Comparison of ENCODE assay signal across 8 cellular contexts in genomic region chr15:41773332-41773728, GRCh38. TPM values are rescaled to one million over a fixed set of nuclear protein-coding genes. Genes with fewer than 3 reads are reported as not detected.
DNase-seq lines count a peak whose midpoint lies in the region; ATAC-seq, FAIRE-seq and TF ChIP-seq lines count a peak whose summit lies in the region.

No MANE protein-coding gene starts in this region.

- DNase-seq in Panc1 (ENCODE audit: low read depth, low spot score) = no peak
- no peak for DNase-seq in retinal pigment epithelial cell (ENCODE audit: low read depth)
- no peak for DNase-seq in GM12892 (ENCODE audit: insufficient read length)
- DNase-seq in superior temporal gyrus (ENCODE audit: extremely low spot score) = no peak
- no peak for DNase-seq in HCEC 1CT

- CTCF ChIA-PET in Panc1 (lab: Charles Lee) = interaction anchor here (0.6 to 2.8 kb wide), 12 partner anchors 8 to 283 kb away, joined by 3 to 20 read pairs (median 5); partner anchors contain the start of genes EHD4 and PLA2G4B

- 28 to 35% methylated on average over 5 of the region's 5 CpGs for WGBS in esophagus, 2 donors

- no peak for FAIRE-seq in GM12892 (lab: Jason Lieb, UNC)

- H3K4me1 ChIP-seq in ES-I3 (ENCODE audit: insufficient read depth, low read length) = peaks cover 22% of the 10 kb centered on the region
- peaks cover 39% of the 10 kb centered on the region for H3K4me1 ChIP-seq in Panc1 (ENCODE audit: control insufficient read depth, insufficient read depth, low read length)
- peaks cover 0 to 2% of the 10 kb centered on the region in 2 donors for H3K4me1 ChIP-seq in esophagus (ENCODE audit: control insufficient read depth in 2 of 2, insufficient read depth in 2 of 2, low read length in 1 of 2)

- intact Hi-C loops in Panc1 (cut with micrococcal nuclease; ENCODE audit: unreplicated experiment) = no loop called here

- peak overlapping the region; percentile 55; the same call in 1 of the 2 replicates for H3K9ac ChIP-seq in ES-I3 (ENCODE audit: low read depth, low read length)

- H3K27me3 ChIP-seq in Panc1 (ENCODE audit: control insufficient read depth, insufficient read depth, low read length) (no peaks in the 10 kb centered on the region), esophagus (ENCODE audit: control insufficient read depth in 1 of 2, insufficient read depth in 2 of 2, low read length in 2 of 2) (no peaks in the 10 kb centered on the region)

- POLR2A ChIA-PET in Panc1 (lab: Charles Lee) = interaction anchor here (1.1 to 1.2 kb wide), 2 partner anchors 10 to 13 kb away, joined by 3 read pairs; no protein-coding TSS in a partner anchor

- TF ChIP-seq CTCF in Panc1 (IDR thresholded peaks at IDR 0.05) (no peak), retinal pigment epithelial cell (conservative IDR thresholded peaks at IDR 0.05; ENCODE audit: low read depth, low read length) (no peak)

- H3K4me3 ChIP-seq in Panc1 (ENCODE audit: low read depth in 2 of 2, low read length in 2 of 2) (peak overlapping the region; percentile 65 to 99), esophagus (ENCODE audit: low read depth in 1 of 2, low read length in 2 of 2) (no peak overlapping the region), retinal pigment epithelial cell (ENCODE audit: low read length) (peak overlapping the region; percentile 87)

- in situ Hi-C loops in Panc1 (cut with HindIII; ENCODE audit: low pct_unique_long_range_greater_than_20kb, low sequenced_read_pairs) = no loop called here

- H3K9me3 ChIP-seq in ES-I3 (ENCODE audit: control insufficient read depth, insufficient read depth, low read length) (no peaks in the 10 kb centered on the region), Panc1 (ENCODE audit: control insufficient read depth, insufficient read depth, low read depth, low read length) (no peaks in the 10 kb centered on the region), esophagus (ENCODE audit: control insufficient read depth in 2 of 2, insufficient read depth in 1 of 2, low read depth in 1 of 2, low read length in 1 of 2) (no peaks in the 10 kb centered on the region)

- ATAC-seq in Panc1 (no peak), GM18519 (IDR thresholded peaks at IDR 0.05; ENCODE audit: low FRiP score, unreplicated experiment) (no peak)

- no peak for TF ChIP-seq POLR2A in GM12892 (IDR thresholded peaks at IDR 0.05; ENCODE audit: low read depth, low read length)

- H3K27ac ChIP-seq in Panc1 (ENCODE audit: low read length) (peak overlapping the region; percentile 93), esophagus (ENCODE audit: low read depth in 2 of 2, low read length in 1 of 2) (peak overlapping the region; percentile 93)

- BruUV-seq in Panc1 (replicated peaks; lab: Mats Ljungman, UMichigan) = no TSS peak

- H3K36me3 ChIP-seq in ES-I3 (ENCODE audit: insufficient read depth, low read length) (no peaks in the 10 kb centered on the region), Panc1 (ENCODE audit: control insufficient read depth, insufficient read depth, low read length) (no peaks in the 10 kb centered on the region), esophagus (ENCODE audit: control insufficient read depth in 2 of 2, insufficient read depth in 2 of 2, low read length in 1 of 2) (no peaks in the 10 kb centered on the region)

RNA-seq across cellular contexts. Expression of gene MAPKBP1, which starts 1.0 kb away (rescaled TPM):
- total RNA-seq in Panc1 (2021; ENCODE audit: unreplicated experiment) = 38.4 TPM
- polyA plus RNA-seq in Panc1 (2012; ENCODE audit: insufficient read length) = 21.9 TPM
- polyA plus RNA-seq in esophagus = 10 to 100 TPM; 11.9 to 57.3 TPM
- polyA plus RNA-seq in GM12892 (2012; ENCODE audit: missing spikeins) = 9.1 TPM

RNA-seq across cellular contexts. Expression of gene JMJD7, which starts 54.6 kb away (rescaled TPM):
- 13.2 TPM for total RNA-seq in Panc1 (2021; ENCODE audit: unreplicated experiment)
- 7.0 TPM for polyA plus RNA-seq in Panc1 (2012; ENCODE audit: insufficient read length)
- 10 to 100 TPM; 27.9 to 39.4 TPM for polyA plus RNA-seq in esophagus
- polyA plus RNA-seq in GM12892 (2012; ENCODE audit: missing spikeins) = 6.0 TPM

Comparison
In these comparisons a context has a peak if more than half of its experiments do, and no peak if none do; other contexts are left out.
1. H3K4me3 ChIP-seq: peak in Panc1 (2 of 2) and retinal pigment epithelial cell (single experiment); none in esophagus (0 of 2).